8 cellular contexts compared by ENCODE assay signal in genomic region chr21:33360871-33361602, GRCh38. TPM values are rescaled to one million over a fixed set of nuclear protein-coding genes. Genes with fewer than 3 reads are reported as not detected.
DNase-seq lines count a peak whose midpoint lies in the region; ATAC-seq and TF ChIP-seq lines count a peak whose summit lies in the region.

No MANE protein-coding gene starts in this region.

- peak overlapping the region; percentile 73 for H3K27ac Mint-ChIP-seq in activated naive CD4-positive, alpha-beta T cell treated with anti-CD3 and anti-CD28 coated beads, Interleukin-2, amount 50 U/mL, for 24 hours

- H3K9me3 ChIP-seq in ES-I3 (ENCODE audit: control insufficient read depth, insufficient read depth, low read length) (no peaks in the 10 kb centered on the region; the same call in 1 of the 2 replicates), upper lobe of left lung (no peaks in the 10 kb centered on the region)

- H3K36me3 Mint-ChIP-seq in activated naive CD4-positive, alpha-beta T cell treated with anti-CD3 and anti-CD28 coated beads, Interleukin-2, amount 50 U/mL, for 24 hours: peaks cover 2% of the 10 kb centered on the region

- DNase-seq in HEK293T (ENCODE audit: extremely low spot score): peak; percentile 92
- DNase-seq in NCI-H1092 (lab: John Stamatoyannopoulos, UW): peak; percentile 71
- peak; percentile 77 for DNase-seq in Right ventricle myocardium inferior (ENCODE audit: missing footprints)
- peak; percentile 88 for DNase-seq in posterior vena cava (ENCODE audit: low spot score)
- peak in 1 of 2 donors; percentile 82 for DNase-seq in upper lobe of left lung

- ATAC-seq in SK-N-SH treated with all-trans-retinoic acid at 6 μM for 48 hours (peak; percentile 92), Right ventricle myocardium inferior (peak; percentile 79), upper lobe of left lung (ENCODE audit: low FRiP score in 2 of 2) (peak; percentile 82 to 93)

- no peaks in the 10 kb centered on the region for H3K27me3 ChIP-seq in upper lobe of left lung

- TF ChIP-seq CTCF in upper lobe of left lung (IDR thresholded peaks at IDR 0.05): peak; percentile 74 to 91 (median 84)

- peak overlapping the region; percentile 71 to 84 (median 74) for H3K27ac ChIP-seq in upper lobe of left lung

- POLR2A ChIA-PET in HEK293T (lab: Yijun Ruan, JAX): interaction anchor here (0.6 to 2.2 kb wide), 5 partner anchors 36 to 1802 kb away, joined by 3 to 11 read pairs (median 4); partner anchors contain the start of genes IFNAR1, IL10RB and TMEM50B

- 13 to 14% methylated on average over 14 of the region's 14 CpGs for WGBS in upper lobe of left lung, 2 donors

- H3K4me1 ChIP-seq in ES-I3 (ENCODE audit: insufficient read depth, low read length) (peaks cover 5% of the 10 kb centered on the region; the same call in 1 of the 2 replicates), upper lobe of left lung (peaks cover 16 to 30% (median 22%) of the 10 kb centered on the region in 4 donors)

- peak overlapping the region; percentile 84 for H3K4me3 Mint-ChIP-seq in activated naive CD4-positive, alpha-beta T cell treated with anti-CD3 and anti-CD28 coated beads, Interleukin-2, amount 50 U/mL, for 24 hours

- TF ChIP-seq POLR2A in upper lobe of left lung (IDR thresholded peaks at IDR 0.05): no peak

- no peaks in the 10 kb centered on the region for H3K9me3 Mint-ChIP-seq in activated naive CD4-positive, alpha-beta T cell treated with anti-CD3 and anti-CD28 coated beads, Interleukin-2, amount 50 U/mL, for 24 hours

- H3K9ac ChIP-seq in ES-I3 (ENCODE audit: low read depth, low read length): peak overlapping the region; percentile 67; the same call in 1 of the 2 replicates

- peaks cover 20% of the 10 kb centered on the region for H3K4me1 Mint-ChIP-seq in activated naive CD4-positive, alpha-beta T cell treated with anti-CD3 and anti-CD28 coated beads, Interleukin-2, amount 50 U/mL, for 24 hours

- CTCF ChIA-PET in HEK293T (lab: Yijun Ruan, JAX): interaction anchor here (0.6 to 2.3 kb wide), 21 partner anchors 9 to 634 kb away, joined by 3 to 11 read pairs (median 3); partner anchors contain the start of genes IFNAR1 and TMEM50B

- H3K36me3 ChIP-seq in ES-I3 (ENCODE audit: insufficient read depth, low read length) (no peaks in the 10 kb centered on the region), upper lobe of left lung (peaks cover 2 to 19% (median 10%) of the 10 kb centered on the region in 4 donors)

- peak overlapping the region in 3 of 4 donors; percentile 11 to 35 (median 33) for H3K4me3 ChIP-seq in upper lobe of left lung

- no peak for TF ChIP-seq EP300 in upper lobe of left lung (IDR thresholded peaks at IDR 0.05)

- no peaks in the 10 kb centered on the region for H3K27me3 Mint-ChIP-seq in activated naive CD4-positive, alpha-beta T cell treated with anti-CD3 and anti-CD28 coated beads, Interleukin-2, amount 50 U/mL, for 24 hours

- intact Hi-C loops in Right ventricle myocardium inferior (cut with DNase I) (loop anchor here (2.0 to 5.0 kb wide), 2 partner anchors 36 to 159 kb away; partner anchors contain the start of gene IFNAR1), posterior vena cava (cut with DNase I) (loop anchor here in 1 of 2 donors (10.0 kb wide), 1 partner anchor 74 kb away; no protein-coding TSS in a partner anchor)

TF ChIP-seq in HEK293T, 16 proteins besides CTCF, POLR2A, EP300 and RAD21:
- TF ChIP-seq NFRKB (IDR thresholded peaks at IDR 0.05): no peak
- TF ChIP-seq L3MBTL2 (conservative IDR thresholded peaks at IDR 0.05): 0 out of 2 replicates have a peak, but pooled peaks have one; percentile 11
- TF ChIP-seq FOXA1 (IDR thresholded peaks at IDR 0.05): no peak
- TF ChIP-seq ZNF384 (IDR thresholded peaks at IDR 0.05): peak; percentile 93
TF ChIP-seq in HEK293T: peak in this region for 2.

TF ChIP-seq in SK-N-SH treated with all-trans-retinoic acid at 6 μM for 48 hours, 23 proteins besides CTCF, POLR2A, EP300 and RAD21:
- TF ChIP-seq ISL1 (CRISPR knock-in tag; IDR thresholded peaks at IDR 0.05) (0 out of 2 replicates have a peak, but pooled peaks have one; percentile 20), TOX (CRISPR knock-in tag; IDR thresholded peaks at IDR 0.05; ENCODE audit: borderline replicate concordance) (no peak)

RNA-seq across cellular contexts. Expression of gene IFNAR1, which starts 36.3 kb away (rescaled TPM):
- total RNA-seq in Right ventricle myocardium inferior: 31.6 TPM
- total RNA-seq in posterior vena cava: 10 to 100 TPM; 38.5 to 46.2 TPM
- 10 to 100 TPM; 17.1 to 68.5 (median 36.0) TPM for total RNA-seq in upper lobe of left lung

RNA-seq across cellular contexts. Expression of gene IFNGR2, which starts 42.2 kb away (rescaled TPM):
- total RNA-seq in Right ventricle myocardium inferior: 36.4 TPM
- 10 to 100 TPM; 50.2 to 51.0 TPM for total RNA-seq in posterior vena cava
- 10 to 100 TPM; 35.6 to 89.8 (median 62.0) TPM for total RNA-seq in upper lobe of left lung
